ENCODE assay signal across 8 cellular contexts in genomic region chr3:88150371-88150770, GRCh38. TPM values are rescaled to one million over a fixed set of nuclear protein-coding genes. Genes with fewer than 3 reads are reported as not detected.
DNase-seq lines count a peak whose midpoint lies in the region; ATAC-seq and TF ChIP-seq lines count a peak whose summit lies in the region.

No MANE protein-coding gene starts in this region.

- peak overlapping the region; percentile 84 to 97 (median 94) for H3K27ac ChIP-seq in BLaER1 treated with 17β-estradiol and CSF1 and Interleukin-3, amounts not matched to agents 10 nM and 100 nM
- peak overlapping the region; percentile 94 for H3K27ac ChIP-seq in fibroblast of lung (ENCODE audit: insufficient read depth, low read length)
- peak overlapping the region; percentile 94 for H3K27ac ChIP-seq in parathyroid adenoma

- H3K36me3 ChIP-seq in BLaER1 treated with 17β-estradiol and CSF1 and Interleukin-3, amounts not matched to agents 10 nM and 100 nM: peaks cover 23 to 26% (median 24%) of the 10 kb centered on the region in 11 experiments
- H3K36me3 ChIP-seq in fibroblast of lung (ENCODE audit: control insufficient read depth, insufficient read depth, low read length): no peaks in the 10 kb centered on the region
- H3K36me3 ChIP-seq in parathyroid adenoma (ENCODE audit: control insufficient read depth, insufficient read depth, low read length): no peaks in the 10 kb centered on the region

- H2AFZ ChIP-seq in fibroblast of lung (ENCODE audit: low read length) (peak overlapping the region; percentile 100), parathyroid adenoma (peak overlapping the region; percentile 89)

- peaks cover 7 to 41% (median 22%) of the 10 kb centered on the region in 11 experiments; a peak in 17 of 22 replicates for H4K20me1 ChIP-seq in BLaER1 treated with 17β-estradiol and CSF1 and Interleukin-3, amounts not matched to agents 10 nM and 100 nM
- no peaks in the 10 kb centered on the region for H4K20me1 ChIP-seq in fibroblast of lung (ENCODE audit: control insufficient read depth, extremely low read depth, insufficient read depth, low read length)

- peak; percentile 24 for ATAC-seq in GM19324 (IDR thresholded peaks at IDR 0.05; ENCODE audit: low FRiP score, unreplicated experiment)
- peak; percentile 26 for ATAC-seq in HG03432 (IDR thresholded peaks at IDR 0.05; ENCODE audit: unreplicated experiment)
- ATAC-seq in GM19397 (IDR thresholded peaks at IDR 0.05; ENCODE audit: unreplicated experiment): no peak

- H3K4me3 ChIP-seq in BLaER1 treated with 17β-estradiol and CSF1 and Interleukin-3, amounts not matched to agents 10 nM and 100 nM: peak overlapping the region; percentile 75 to 97 (median 90)
- H3K4me3 ChIP-seq in WI38 (ENCODE audit: low read depth, low read length): peak overlapping the region; percentile 74
- peak overlapping the region; percentile 84 to 97 (median 90) for H3K4me3 ChIP-seq in fibroblast of lung (replicated peaks in 1 of 4; ENCODE audit: control extremely low read depth in 1 of 4, insufficient read depth in 1 of 4, low read depth in 3 of 4, low read length in 4 of 4)
- peak overlapping the region; percentile 94 for H3K4me3 ChIP-seq in parathyroid adenoma (ENCODE audit: low read depth, low read length)

- TF ChIP-seq CTCF in WI38 (IDR thresholded peaks at IDR 0.05; ENCODE audit: low read depth, low read length) (no peak), fibroblast of lung (conservative IDR thresholded peaks at IDR 0.05 in 1 of 2, IDR thresholded peaks at IDR 0.05 in 1 of 2; ENCODE audit: low read depth in 1 of 2, low read length in 2 of 2) (no peak), parathyroid adenoma (IDR thresholded peaks at IDR 0.05) (no peak)

- H3K4me2 ChIP-seq in BLaER1 treated with 17β-estradiol and CSF1 and Interleukin-3, amounts not matched to agents 10 nM and 100 nM: peak overlapping the region; percentile 79 to 99 (median 92); a peak in 21 of 22 replicates
- peak overlapping the region; percentile 53 for H3K4me2 ChIP-seq in fibroblast of lung (ENCODE audit: extremely low read depth, insufficient read depth, low read length)
- H3K4me2 ChIP-seq in parathyroid adenoma (ENCODE audit: low read length): peak overlapping the region; percentile 87

- H3K27me3 ChIP-seq in BLaER1 treated with 17β-estradiol and CSF1 and Interleukin-3, amounts not matched to agents 10 nM and 100 nM: no peaks in the 10 kb centered on the region
- H3K27me3 ChIP-seq in fibroblast of lung (ENCODE audit: control insufficient read depth, insufficient read depth, low read length): no peaks in the 10 kb centered on the region
- no peaks in the 10 kb centered on the region for H3K27me3 ChIP-seq in parathyroid adenoma (ENCODE audit: control insufficient read depth, insufficient read depth, low read length)

- peaks cover 29 to 51% (median 36%) of the 10 kb centered on the region in 10 experiments for H3K4me1 ChIP-seq in BLaER1 treated with 17β-estradiol and CSF1 and Interleukin-3, amounts not matched to agents 10 nM and 100 nM
- H3K4me1 ChIP-seq in fibroblast of lung (ENCODE audit: control insufficient read depth, extremely low read depth, insufficient read depth, low read length) (peaks cover 2% of the 10 kb centered on the region), parathyroid adenoma (peaks cover 5% of the 10 kb centered on the region)

- peak in 1 of 2 donors; percentile 13 for DNase-seq in fibroblast of lung (ENCODE audit: low read depth in 2 of 2)
- DNase-seq in activated effector memory CD4-positive, alpha-beta T cell treated with Interleukin-2 at 50 U/mL for 16 hours: no peak

- H3K79me2 ChIP-seq in fibroblast of lung (ENCODE audit: control insufficient read depth, insufficient read depth, low read length) (peaks cover 35% of the 10 kb centered on the region), parathyroid adenoma (peaks cover 12% of the 10 kb centered on the region)

- peaks cover 0 to under 1% (median 0%) of the 10 kb centered on the region in 11 experiments; a peak in 2 of 22 replicates for H3K9me3 ChIP-seq in BLaER1 treated with 17β-estradiol and CSF1 and Interleukin-3, amounts not matched to agents 10 nM and 100 nM (replicated peaks in 1 of 11)
- no peaks in the 10 kb centered on the region for H3K9me3 ChIP-seq in fibroblast of lung (ENCODE audit: control insufficient read depth, insufficient read depth, low read depth, low read length)
- no peaks in the 10 kb centered on the region for H3K9me3 ChIP-seq in parathyroid adenoma (ENCODE audit: control insufficient read depth, low read length)

- peak overlapping the region; percentile 86 to 98 (median 94) for H3K9ac ChIP-seq in BLaER1 treated with 17β-estradiol and CSF1 and Interleukin-3, amounts not matched to agents 10 nM and 100 nM
- H3K9ac ChIP-seq in fibroblast of lung (ENCODE audit: insufficient read depth, low read length) (peak overlapping the region; percentile 96), parathyroid adenoma (peak overlapping the region; percentile 59)

RNA-seq across cellular contexts. Expression of gene C3orf38, which starts 0.6 kb away (rescaled TPM):
- total RNA-seq in fibroblast of lung: 26.4 and 27.2 TPM in 2 replicates
- 20.5 and 24.5 TPM in 2 replicates for polyA plus RNA-seq in fibroblast of lung
- 15.4 and 18.4 TPM in 2 replicates for polyA plus RNA-seq in fibroblast of lung (2012)
- 5.6 and 8.7 TPM in 2 replicates for polyA minus RNA-seq in fibroblast of lung (ENCODE audit: low replicate concordance)
